1 cellular context compared by ENCODE assay signal in genomic region chr5:31204955-31205354, GRCh38.
TF ChIP-seq lines count a peak whose summit lies in the region.

No MANE protein-coding gene starts in this region.

TF ChIP-seq in HepG2, 621 proteins besides CTCF, POLR2A, EP300 and RAD21 (continued from another document):
- TF ChIP-seq PHF20 (CRISPR knock-in tag; IDR thresholded peaks at IDR 0.05): no peak
- TF ChIP-seq ZBTB38 (CRISPR knock-in tag; IDR thresholded peaks at IDR 0.05): no peak
- TF ChIP-seq ZNF101 (CRISPR knock-in tag; IDR thresholded peaks at IDR 0.05; ENCODE audit: borderline replicate concordance, low read depth): no peak
- TF ChIP-seq NBN (conservative IDR thresholded peaks at IDR 0.05): no peak
- TF ChIP-seq, protein P1, sequence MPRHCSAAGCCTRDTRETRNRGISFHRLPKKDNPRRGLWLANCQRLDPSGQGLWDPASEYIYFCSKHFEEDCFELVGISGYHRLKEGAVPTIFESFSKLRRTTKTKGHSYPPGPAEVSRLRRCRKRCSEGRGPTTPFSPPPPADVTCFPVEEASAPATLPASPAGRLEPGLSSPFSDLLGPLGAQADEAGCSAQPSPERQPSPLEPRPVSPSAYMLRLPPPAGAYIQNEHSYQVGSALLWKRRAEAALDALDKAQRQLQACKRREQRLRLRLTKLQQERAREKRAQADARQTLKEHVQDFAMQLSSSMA (CRISPR knock-in tag; IDR thresholded peaks at IDR 0.05): no peak
- no peak for TF ChIP-seq TBL1XR1 (IDR thresholded peaks at IDR 0.05; ENCODE audit: borderline replicate concordance, low read length, partially characterized antibody)
- TF ChIP-seq HBP1 (CRISPR knock-in tag; IDR thresholded peaks at IDR 0.05; ENCODE audit: low read depth): no peak
- peak; percentile 55 for TF ChIP-seq MAFF (IDR thresholded peaks at IDR 0.05; ENCODE audit: low read depth, low read length)
- TF ChIP-seq ZNF501 (CRISPR knock-in tag; IDR thresholded peaks at IDR 0.05): no peak
- TF ChIP-seq MED13 (CRISPR knock-in tag; IDR thresholded peaks at IDR 0.05): no peak
- TF ChIP-seq ZNF180 (CRISPR knock-in tag; IDR thresholded peaks at IDR 0.05; ENCODE audit: borderline replicate concordance, low read depth): no peak
- peak; percentile 55 to 66; a peak in 3 of 4 replicates for TF ChIP-seq MAFK (conservative IDR thresholded peaks at IDR 0.05 in 1 of 2, IDR thresholded peaks at IDR 0.05 in 1 of 2; ENCODE audit: low read length in 2 of 2)
- TF ChIP-seq ZNF296 (CRISPR knock-in tag; conservative IDR thresholded peaks at IDR 0.05): no peak
- no peak for TF ChIP-seq ZNF18 (CRISPR knock-in tag; IDR thresholded peaks at IDR 0.05; ENCODE audit: insufficient replicate concordance)
- no peak for TF ChIP-seq ATF7 (IDR thresholded peaks at IDR 0.05)
- TF ChIP-seq ATF7 (CRISPR knock-in tag; IDR thresholded peaks at IDR 0.05): no peak
- no peak for TF ChIP-seq MYNN (CRISPR knock-in tag; IDR thresholded peaks at IDR 0.05; ENCODE audit: low read depth)
